13 cellular contexts compared by ENCODE assay signal in genomic region chr9:27154923-27155322, GRCh38. TPM values are rescaled to one million over a fixed set of nuclear protein-coding genes. Genes with fewer than 3 reads are reported as not detected.
DNase-seq lines count a peak whose midpoint lies in the region; ATAC-seq, FAIRE-seq and TF ChIP-seq lines count a peak whose summit lies in the region.
"Had no signal": no experiment of that assay in that cellular context is flagged by ENCODE, and none has a peak within 500 bp of the region (broad histone marks: within the 10 kb centered on the region; RNA-seq: fewer than 3 reads in every experiment).

No MANE protein-coding gene starts in this region.

- 37 to 45% (median 41%) methylated on average over 5 of the region's 5 CpGs for WGBS in heart left ventricle, 4 donors

- ATAC-seq in heart left ventricle (peak in 3 of 4 donors; percentile 32 to 69 (median 52)), HG03442 (IDR thresholded peaks at IDR 0.05; ENCODE audit: unreplicated experiment) (no peak)
- ATAC-seq: T-cell had no signal

- in situ Hi-C loops in astrocyte of the spinal cord (cut with HindIII; ENCODE audit: low sequenced_read_pairs), result no loop called here

- H3K4me3 ChIP-seq in heart left ventricle, result no peak overlapping the region
- no peak overlapping the region for H3K4me3 ChIP-seq in right atrium auricular region
- no peak overlapping the region for H3K4me3 ChIP-seq in astrocyte of the spinal cord (ENCODE audit: low read depth, low read length)
- no peak overlapping the region for H3K4me3 ChIP-seq in kidney epithelial cell (ENCODE audit: low read depth, low read length)

- TF ChIP-seq CTCF in heart left ventricle (IDR thresholded peaks at IDR 0.05) (no peak), right atrium auricular region (IDR thresholded peaks at IDR 0.05) (no peak), astrocyte of the spinal cord (IDR thresholded peaks at IDR 0.05; ENCODE audit: low read depth, low read length) (no peak), kidney epithelial cell (IDR thresholded peaks at IDR 0.05; ENCODE audit: insufficient read depth, low read length, poor library complexity, severe bottlenecking) (no peak)

- FAIRE-seq in urothelium cell line (lab: Jason Lieb, UNC), result peak; percentile 99

- H3K27ac ChIP-seq in heart left ventricle (no peak overlapping the region), right atrium auricular region (no peak overlapping the region)
- H3K27ac ChIP-seq: parathyroid adenoma had no signal

- DNase-seq in heart left ventricle (no peak), right atrium auricular region (ENCODE audit: low spot score) (no peak), astrocyte of the spinal cord (ENCODE audit: low read depth, low spot score) (peak; percentile 95), kidney epithelial cell (ENCODE audit: low read depth) (peak; percentile 50), urothelium cell line (ENCODE audit: low spot score) (peak; percentile 94), DMS153 (lab: John Stamatoyannopoulos, UW) (no peak)
- DNase-seq in activated CD4-positive, alpha-beta T cell treated with anti-CD3 and anti-CD28 coated beads, Interleukin-2, amount 10 ng/mL, durations not matched to agents 24 days and 14 days, result no peak
- DNase-seq: activated CD8-positive, alpha-beta memory T cell treated with anti-CD3 and anti-CD28 coated beads, Interleukin-2, amount 50 U/mL, for 4 hours; NCI-H526; T-cell had no signal

- no peaks in the 10 kb centered on the region for H3K36me3 Mint-ChIP-seq in activated CD4-positive, alpha-beta T cell treated with anti-CD3 and anti-CD28 coated beads, Interleukin-2, amount 10 ng/mL, durations not matched to agents 24 days and 14 days (ENCODE audit: low read depth)
- H3K36me3 Mint-ChIP-seq: T-cell had no signal

- no peak overlapping the region for H3K27ac Mint-ChIP-seq in activated CD4-positive, alpha-beta T cell treated with anti-CD3 and anti-CD28 coated beads, Interleukin-2, amount 10 ng/mL, durations not matched to agents 24 days and 14 days
- H3K27ac Mint-ChIP-seq: T-cell had no signal

- no peaks in the 10 kb centered on the region for H3K9me3 ChIP-seq in heart left ventricle
- no peaks in the 10 kb centered on the region for H3K9me3 ChIP-seq in right atrium auricular region

- no peaks in the 10 kb centered on the region for H3K4me1 Mint-ChIP-seq in activated CD4-positive, alpha-beta T cell treated with anti-CD3 and anti-CD28 coated beads, Interleukin-2, amount 10 ng/mL, durations not matched to agents 24 days and 14 days
- H3K4me1 Mint-ChIP-seq: T-cell had no signal

- H3K36me3 ChIP-seq in heart left ventricle (peaks cover 0 to 7% (median 0%) of the 10 kb centered on the region in 9 donors), right atrium auricular region (no peaks in the 10 kb centered on the region), kidney epithelial cell (ENCODE audit: control insufficient read depth, insufficient read depth, low read length) (no peaks in the 10 kb centered on the region)

- no peaks in the 10 kb centered on the region for H3K9me3 Mint-ChIP-seq in activated CD4-positive, alpha-beta T cell treated with anti-CD3 and anti-CD28 coated beads, Interleukin-2, amount 10 ng/mL, durations not matched to agents 24 days and 14 days
- H3K9me3 Mint-ChIP-seq: T-cell had no signal

- H3K4me1 ChIP-seq in heart left ventricle, result peaks cover 0 to 38% (median 17%) of the 10 kb centered on the region in 12 donors
- peaks cover 0 to 20% of the 10 kb centered on the region in 2 donors for H3K4me1 ChIP-seq in right atrium auricular region
- H3K4me1 ChIP-seq: parathyroid adenoma had no signal

- H3K4me3 Mint-ChIP-seq in activated CD4-positive, alpha-beta T cell treated with anti-CD3 and anti-CD28 coated beads, Interleukin-2, amount 10 ng/mL, durations not matched to agents 24 days and 14 days, result no peak overlapping the region
- H3K4me3 Mint-ChIP-seq: T-cell had no signal

- no peaks in the 10 kb centered on the region for H3K27me3 Mint-ChIP-seq in activated CD4-positive, alpha-beta T cell treated with anti-CD3 and anti-CD28 coated beads, Interleukin-2, amount 10 ng/mL, durations not matched to agents 24 days and 14 days

- intact Hi-C loops in heart left ventricle (cut with DNase I), result loop anchor here in 1 of 10 donors (10.0 kb wide), 1 partner anchor 60 kb away; no protein-coding TSS in a partner anchor
- intact Hi-C loops in activated CD4-positive, alpha-beta T cell treated with anti-CD3 and anti-CD28 coated beads, Interleukin-2, amount 10 ng/mL, durations not matched to agents 24 days and 14 days (cut with micrococcal nuclease), result no loop called here

- no peaks in the 10 kb centered on the region for H3K27me3 ChIP-seq in heart left ventricle
- no peaks in the 10 kb centered on the region for H3K27me3 ChIP-seq in right atrium auricular region
- no peaks in the 10 kb centered on the region for H3K27me3 ChIP-seq in kidney epithelial cell (ENCODE audit: control insufficient read depth, insufficient read depth, low read length)

- no peak for TF ChIP-seq POLR2A in heart left ventricle (IDR thresholded peaks at IDR 0.05)

RNA-seq across cellular contexts. Expression of gene TEK, which starts 45.9 kb away (rescaled TPM):
- 10 to 100 TPM; 11.9 to 36.5 (median 19.2) TPM for total RNA-seq in heart left ventricle
- polyA plus RNA-seq in heart left ventricle, result 10 to 100 TPM in 1 of 2 donors, 1 to 10 TPM in 1; 6.4 to 17.7 TPM
- 10 to 100 TPM; 16.7 to 30.7 TPM for total RNA-seq in right atrium auricular region
- 0.07 and 0.33 TPM in 2 replicates for total RNA-seq in kidney epithelial cell
- not detected in 2 replicates for total RNA-seq in activated CD4-positive, alpha-beta T cell treated with anti-CD3 and anti-CD28 coated beads, Interleukin-2, amount 10 ng/mL, durations not matched to agents 24 days and 14 days
- total RNA-seq: A673 had no signal

Comparison
In these comparisons a context has a peak if more than half of its experiments do, and no peak if none do; other contexts are left out.
1. DNase-seq: peak in astrocyte of the spinal cord (single experiment), kidney epithelial cell (single experiment) and urothelium cell line (single experiment); none in heart left ventricle (0 of 5), right atrium auricular region (single experiment), DMS153 (single experiment) and activated CD4-positive, alpha-beta T cell treated with anti-CD3 and anti-CD28 coated beads, Interleukin-2, amount 10 ng/mL, durations not matched to agents 24 days and 14 days (single experiment).